In genomic region chr15:38564557-38565286, GRCh38 we compare ENCODE assay signal across 8 cellular contexts.
DNase-seq lines count a peak whose midpoint lies in the region; ATAC-seq and TF ChIP-seq lines count a peak whose summit lies in the region.

TSS of gene RASGRP1 (minus strand) at chr15:38564814. CDS start at chr15:38564628, 186 bp downstream.

- H3K9me3 Mint-ChIP-seq in activated T-cell treated with anti-CD3 and anti-CD28 coated beads, Interleukin-2, amount 50 U/mL, for 24 hours: no peaks in the 10 kb centered on the region

- POLR2A ChIA-PET in AG04449 (lab: Yijun Ruan, JAX): interaction anchor here (0.9 to 1.2 kb wide), 2 partner anchors 9 to 111 kb away, joined by 4 to 5 read pairs; partner anchors contain the start of gene FAM98B

- H3K27me3 Mint-ChIP-seq in activated T-cell treated with anti-CD3 and anti-CD28 coated beads, Interleukin-2, amount 50 U/mL, for 24 hours: no peaks in the 10 kb centered on the region

- peaks cover 40% of the 10 kb centered on the region for H3K27me3 ChIP-seq in neuron (ENCODE audit: insufficient read depth, low read length)

- H3K4me3 Mint-ChIP-seq in activated T-cell treated with anti-CD3 and anti-CD28 coated beads, Interleukin-2, amount 50 U/mL, for 24 hours: peak within 1 kb of the TSS; percentile 92

- peak within 1 kb of the TSS; percentile 96 for H3K27ac Mint-ChIP-seq in activated T-cell treated with anti-CD3 and anti-CD28 coated beads, Interleukin-2, amount 50 U/mL, for 24 hours

- DNase-seq in AG04449 (ENCODE audit: low read depth, low spot score): no peak
- DNase-seq in NOMO-1 (lab: John Stamatoyannopoulos, UW; ENCODE audit: unreplicated experiment in 2 of 2): peak; percentile 53 to 80
- DNase-seq in activated T-cell treated with anti-CD3 and anti-CD28 coated beads, Interleukin-2, amount 50 U/mL, for 24 hours: peak; percentile 90
- DNase-seq in fibroblast of mammary gland (ENCODE audit: low read depth): peak; percentile 31
- peak; percentile 19 for DNase-seq in superior temporal gyrus (ENCODE audit: extremely low spot score)

- peaks cover 2% of the 10 kb centered on the region for H3K4me1 ChIP-seq in neuron (ENCODE audit: insufficient read depth, low read length)

- H3K4me3 ChIP-seq in AG04449 (ENCODE audit: low read depth, low read length) (peak within 1 kb of the TSS; percentile 64), fibroblast of mammary gland (ENCODE audit: control insufficient read depth, low read depth, low read length) (peak within 1 kb of the TSS; percentile 25), neuron (ENCODE audit: low read length) (peak within 1 kb of the TSS; percentile 60)

- ATAC-seq in GM18520 (IDR thresholded peaks at IDR 0.05; ENCODE audit: unreplicated experiment) (peak; percentile 50), HG03045 (IDR thresholded peaks at IDR 0.05; ENCODE audit: unreplicated experiment) (peak; percentile 70)

- peaks cover 42% of the 10 kb centered on the region for H3K36me3 Mint-ChIP-seq in activated T-cell treated with anti-CD3 and anti-CD28 coated beads, Interleukin-2, amount 50 U/mL, for 24 hours (ENCODE audit: low read depth)

- H2AFZ ChIP-seq in neuron (ENCODE audit: low read depth, low read length): peak within 1 kb of the TSS; percentile 98

- peak; percentile 68 for TF ChIP-seq CTCF in AG04449 (IDR thresholded peaks at IDR 0.05; ENCODE audit: insufficient read depth, low read length, missing control alignments)
- TF ChIP-seq CTCF in fibroblast of mammary gland (conservative IDR thresholded peaks at IDR 0.05; ENCODE audit: control insufficient read depth, insufficient read depth, low read depth, low read length): no peak

- CTCF ChIA-PET in AG04449 (lab: Yijun Ruan, JAX): interaction anchor here (0.7 to 3.5 kb wide), 69 partner anchors 8 to 506 kb away, joined by 3 to 67 read pairs (median 7); partner anchors contain the start of gene FAM98B

- H3K36me3 ChIP-seq in neuron (ENCODE audit: insufficient read depth, low read length): no peaks in the 10 kb centered on the region

- no peaks in the 10 kb centered on the region for H3K9me3 ChIP-seq in neuron (ENCODE audit: low read length)

- peaks cover 56% of the 10 kb centered on the region for H3K4me1 Mint-ChIP-seq in activated T-cell treated with anti-CD3 and anti-CD28 coated beads, Interleukin-2, amount 50 U/mL, for 24 hours (ENCODE audit: low read depth)
